ENCODE assay signal across 8 cellular contexts in genomic region chr5:73119492-73120157, GRCh38. TPM values are rescaled to one million over a fixed set of nuclear protein-coding genes. Genes with fewer than 3 reads are reported as not detected.
DNase-seq lines count a peak whose midpoint lies in the region; ATAC-seq and TF ChIP-seq lines count a peak whose summit lies in the region.

No MANE protein-coding gene starts in this region.

- intact Hi-C loops in lower leg skin (cut with DNase I; ENCODE audit: low total_unique reads) = no loop called here

- peaks cover 94% of the 10 kb centered on the region for H3K27me3 Mint-ChIP-seq in stimulated activated naive CD8-positive, alpha-beta T cell treated with anti-CD3 and anti-CD28 coated beads, Interleukin-15, amount 100 ng/mL, for 72 hours

- peaks cover 6% of the 10 kb centered on the region for H3K36me3 ChIP-seq in NT2/D1 (ENCODE audit: insufficient read depth, insufficient read length, low read length)

- no peaks in the 10 kb centered on the region for H3K9me3 Mint-ChIP-seq in stimulated activated naive CD8-positive, alpha-beta T cell treated with anti-CD3 and anti-CD28 coated beads, Interleukin-15, amount 100 ng/mL, for 72 hours

- H3K9me3 ChIP-seq in NT2/D1 (ENCODE audit: insufficient read depth, low read length) = no peaks in the 10 kb centered on the region

- no peak overlapping the region for H3K27ac Mint-ChIP-seq in stimulated activated naive CD8-positive, alpha-beta T cell treated with anti-CD3 and anti-CD28 coated beads, Interleukin-15, amount 100 ng/mL, for 72 hours

- peaks cover 23% of the 10 kb centered on the region for H3K4me1 Mint-ChIP-seq in stimulated activated naive CD8-positive, alpha-beta T cell treated with anti-CD3 and anti-CD28 coated beads, Interleukin-15, amount 100 ng/mL, for 72 hours

- peak overlapping the region; percentile 49 for H3K4me3 ChIP-seq in NT2/D1 (ENCODE audit: insufficient read length, low read depth)
- peak overlapping the region; percentile 7 for H3K4me3 ChIP-seq in lower leg skin (ENCODE audit: low read depth, poor library complexity, severe bottlenecking)

- H3K9ac ChIP-seq in NT2/D1 (ENCODE audit: insufficient read length, low read depth) = peak overlapping the region; percentile 21

- peak; percentile 76 for ATAC-seq in stimulated activated naive CD8-positive, alpha-beta T cell treated with anti-CD3 and anti-CD28 coated beads, Interleukin-15, amount 100 ng/mL, for 72 hours
- no peak for ATAC-seq in GM18517 (IDR thresholded peaks at IDR 0.05; ENCODE audit: unreplicated experiment)

- no peak for DNase-seq in NT2/D1 (ENCODE audit: low read depth, low spot score)
- no peak for DNase-seq in lower leg skin (ENCODE audit: low spot score in 2 of 2)
- DNase-seq in stimulated activated naive CD8-positive, alpha-beta T cell treated with anti-CD3 and anti-CD28 coated beads, Interleukin-15, amount 100 ng/mL, for 72 hours = peak in 1 of 2 donors; percentile 18
- DNase-seq in activated CD4-positive, CD25-positive, alpha-beta regulatory T cell treated with anti-CD3 and anti-CD28 coated beads, Interleukin-2, amount 50 U/mL, for 72 hours = no peak
- no peak for DNase-seq in NAMALWA (ENCODE audit: low spot score)
- no peak for DNase-seq in activated naive CD4-positive, alpha-beta T cell treated with Interleukin-2 at 50 U/mL for 16 hours

- peaks cover 2% of the 10 kb centered on the region for H3K4me1 ChIP-seq in NT2/D1 (ENCODE audit: insufficient read depth, insufficient read length)

- no peak for TF ChIP-seq CTCF in lower leg skin (IDR thresholded peaks at IDR 0.05)

- peak overlapping the region; percentile 10 for H3K27ac ChIP-seq in cingulate gyrus (ENCODE audit: low read depth, low read length)

- 44 to 47% methylated on average over 29 to 37 of the region's 40 CpGs for WGBS in lower leg skin, 2 donors

- no peak for TF ChIP-seq POLR2A in lower leg skin (IDR thresholded peaks at IDR 0.05)

- H3K4me3 Mint-ChIP-seq in stimulated activated naive CD8-positive, alpha-beta T cell treated with anti-CD3 and anti-CD28 coated beads, Interleukin-15, amount 100 ng/mL, for 72 hours = peak overlapping the region; percentile 35 to 64

- H3K27me3 ChIP-seq in NT2/D1 (ENCODE audit: insufficient read depth, insufficient read length) = peaks cover 39% of the 10 kb centered on the region

RNA-seq across cellular contexts. Expression of gene TMEM171, which starts 0.8 kb away (rescaled TPM):
- 1 to 10 TPM in 2 of 4 donors, under 1 TPM in 1, not detected in 1; 0.25 to 1.5 (median 1.3) TPM for total RNA-seq in lower leg skin

RNA-seq across cellular contexts. Expression of gene TMEM174, which starts 53.4 kb away (rescaled TPM):
- total RNA-seq in lower leg skin = not detected
